ENCODE assay signal across 21 cellular contexts in the genomic region with DNA sequence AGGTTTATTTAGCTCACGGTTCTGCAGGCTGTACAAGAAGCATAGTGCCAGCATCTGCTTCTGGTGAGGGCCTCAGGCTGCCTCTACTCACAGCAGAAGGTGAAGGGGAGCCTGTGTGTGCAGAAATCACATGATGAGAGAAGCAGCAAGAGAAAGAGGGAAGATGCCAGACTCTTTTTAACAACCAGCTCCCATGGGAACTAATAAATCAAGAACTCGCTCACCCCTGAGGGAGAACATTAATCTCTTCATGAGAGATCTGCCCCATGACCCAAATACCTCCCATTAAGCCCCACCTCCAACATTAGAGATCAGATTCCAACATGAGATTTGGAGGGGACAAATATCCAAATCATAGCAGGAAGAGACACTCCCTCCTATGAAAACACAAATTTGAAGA.
DNase-seq lines count a peak whose midpoint lies in the region; ATAC-seq and TF ChIP-seq lines count a peak whose summit lies in the region.
"Had no signal": no experiment of that assay in that cellular context is flagged by ENCODE, and none has a peak within 500 bp of the region (broad histone marks: within the 10 kb centered on the region; RNA-seq: fewer than 3 reads in every experiment).

No MANE protein-coding gene starts in this region.

- no TSS peak for BruUV-seq in PC-3 (replicated peaks; lab: Mats Ljungman, UMichigan)

- H3F3A ChIP-seq in PC-3 (ENCODE audit: low read length, unreplicated experiment), result no peaks in the 10 kb centered on the region

- POLR2A ChIA-PET in PC-3 (lab: Charles Lee; ENCODE audit: unreplicated experiment), result no interaction called here

- H3K79me2 ChIP-seq in PC-3 (ENCODE audit: low read length), result no peaks in the 10 kb centered on the region

- no peaks in the 10 kb centered on the region for H3K27me3 ChIP-seq in PC-3 (ENCODE audit: low read length)
- no peaks in the 10 kb centered on the region for H3K27me3 ChIP-seq in skeletal muscle tissue (ENCODE audit: control insufficient read depth in 3 of 3, insufficient read depth in 3 of 3, low read length in 3 of 3)

- CTCF ChIA-PET in PC-3 (lab: Charles Lee), result no interaction called here

- peak; percentile 34 for ATAC-seq in PC-3
- ATAC-seq: GM23338, SK-N-SH treated with all-trans-retinoic acid at 6 μM for 48 hours had no signal

- 0 out of 2 replicates have a peak, but pooled peaks cover 3% of the 10 kb centered on the region for H3K36me3 ChIP-seq in PC-3 (ENCODE audit: low read depth, low read length)
- no peaks in the 10 kb centered on the region for H3K36me3 ChIP-seq in skeletal muscle tissue (ENCODE audit: control insufficient read depth in 3 of 3, insufficient read depth in 3 of 3, low read length in 3 of 3)

- no peak for TF ChIP-seq CTCF in PC-3 (conservative IDR thresholded peaks at IDR 0.05; ENCODE audit: low read depth, low read length)

- H3K9ac ChIP-seq in PC-3 (ENCODE audit: low read length) (no peak overlapping the region), skeletal muscle tissue (ENCODE audit: low read depth in 1 of 3, low read length in 3 of 3) (no peak overlapping the region)

- no peaks in the 10 kb centered on the region for H4K20me1 ChIP-seq in PC-3 (ENCODE audit: low read length)

- H3K9me3 ChIP-seq in PC-3 (ENCODE audit: low read length) (no peaks in the 10 kb centered on the region), skeletal muscle tissue (ENCODE audit: control insufficient read depth in 3 of 3, low read length in 3 of 3) (no peaks in the 10 kb centered on the region)
- H3K9me3 ChIP-seq: Caco-2 had no signal

- no peak overlapping the region for H2AFZ ChIP-seq in PC-3 (ENCODE audit: low read length)
- H2AFZ ChIP-seq: GM23338 had no signal

- DNase-seq in NCI-H2171 treated with DMSO at 0.1 percent for 48 hours (lab: John Stamatoyannopoulos, UW) (peak; percentile 43), NCI-H2171 (lab: John Stamatoyannopoulos, UW) (no peak), PC-3 (peak; percentile 35), left kidney (ENCODE audit: low read depth, low spot score) (peak; percentile 66), pons (ENCODE audit: low spot score) (no peak), NCI-H2081 treated with DMSO at 0.1 percent for 48 hours (lab: John Stamatoyannopoulos, UW) (no peak), cerebellar cortex (ENCODE audit: low spot score) (no peak)
- DNase-seq: 8988T; Caco-2; CD4-positive, alpha-beta T cell; GF-D8; HCEC 1CT; NCI-H1105; NCI-H2081; NCI-H526 treated with DMSO at 0.1 percent for 48 hours; NK-92 treated with Interleukin-12 subunit alpha and Interleukin-12 subunit beta, amount 100 ng/mL, for 24 hours; RPMI8226; SHP77 treated with DMSO at 0.1 percent for 48 hours had no signal

- H3K4me3 ChIP-seq in PC-3 (ENCODE audit: low read length), result no peak overlapping the region
- H3K4me3 ChIP-seq in skeletal muscle tissue (ENCODE audit: low read length in 3 of 3), result no peak overlapping the region
- H3K4me3 ChIP-seq: GM23338 had no signal

- H3K9me2 ChIP-seq in PC-3 (replicated peaks; ENCODE audit: low read length), result no peaks in the 10 kb centered on the region

- no peak overlapping the region for H3K4me2 ChIP-seq in PC-3 (ENCODE audit: low read length)
- H3K4me2 ChIP-seq: GM23338 had no signal

- intact Hi-C loops in PC-3 (cut with micrococcal nuclease), result no loop called here

- H3K27ac ChIP-seq in PC-3 (ENCODE audit: low read length) (no peak overlapping the region), skeletal muscle tissue (ENCODE audit: low read depth, low read length) (peak overlapping the region; percentile 15)

- H3K4me1 ChIP-seq in PC-3 (ENCODE audit: insufficient read depth, low read length), result peaks cover 6% of the 10 kb centered on the region; the same call in 1 of the 2 replicates
- peaks cover 20 to 46% (median 23%) of the 10 kb centered on the region in 3 donors for H3K4me1 ChIP-seq in skeletal muscle tissue (ENCODE audit: control insufficient read depth in 3 of 3, insufficient read depth in 3 of 3, low read length in 3 of 3)
- H3K4me1 ChIP-seq: Caco-2 had no signal

Comparison
In these comparisons a context has a peak if more than half of its experiments do, and no peak if none do; other contexts are left out.
1. DNase-seq: peak in NCI-H2171 treated with DMSO at 0.1 percent for 48 hours (single experiment), PC-3 (single experiment) and left kidney (single experiment); none in NCI-H2171 (single experiment), pons (single experiment), NCI-H2081 treated with DMSO at 0.1 percent for 48 hours (single experiment) and cerebellar cortex (single experiment).